23 cellular contexts compared by ENCODE assay signal in genomic region chr3:119530418-119530817, GRCh38. TPM values are rescaled to one million over a fixed set of nuclear protein-coding genes. Genes with fewer than 3 reads are reported as not detected.
A peak's percentile ranks its signal among the peaks of the same experiment; 100 is the strongest.
DNase-seq lines count a peak whose midpoint lies in the region; ATAC-seq and TF ChIP-seq lines count a peak whose summit lies in the region.
"Had no signal": no experiment of that assay in that cellular context is flagged by ENCODE, and none has a peak within 500 bp of the region (broad histone marks: within the 10 kb centered on the region; RNA-seq: fewer than 3 reads in every experiment).

No MANE protein-coding gene starts in this region.

- H3K79me2 ChIP-seq in GM23248 (ENCODE audit: insufficient read depth) (no peaks in the 10 kb centered on the region), fibroblast of lung (ENCODE audit: control insufficient read depth, insufficient read depth, low read length) (no peaks in the 10 kb centered on the region), osteoblast (ENCODE audit: insufficient read depth, low read length) (no peaks in the 10 kb centered on the region), H9 (ENCODE audit: insufficient read depth, low read length) (no peaks in the 10 kb centered on the region)

- H3K36me3 ChIP-seq in GM23248 (ENCODE audit: low read depth) (no peaks in the 10 kb centered on the region), fibroblast of lung (ENCODE audit: control insufficient read depth, insufficient read depth, low read length) (no peaks in the 10 kb centered on the region), osteoblast (ENCODE audit: insufficient read depth, low read length) (peaks cover under 1% of the 10 kb centered on the region)
- H3K36me3 ChIP-seq: BE2C had no signal

- H2AK5ac ChIP-seq in H9 (ENCODE audit: insufficient read length, low read length): no peak overlapping the region

- no peak overlapping the region for H4K5ac ChIP-seq in H9 (ENCODE audit: insufficient read length, low read depth, low read length)

- H4K8ac ChIP-seq in H9 (replicated peaks; ENCODE audit: insufficient read length, low read depth, low read length): no peak overlapping the region

- peaks cover 11% of the 10 kb centered on the region for H3K4me1 ChIP-seq in GM23248 (ENCODE audit: insufficient read depth)
- peaks cover 4% of the 10 kb centered on the region for H3K4me1 ChIP-seq in fibroblast of lung (ENCODE audit: control insufficient read depth, extremely low read depth, insufficient read depth, low read length)
- peaks cover 11% of the 10 kb centered on the region for H3K4me1 ChIP-seq in osteoblast (ENCODE audit: insufficient read depth, low read length)
- no peaks in the 10 kb centered on the region for H3K4me1 ChIP-seq in H9 (ENCODE audit: insufficient read depth, low read length)

- H3T11ph ChIP-seq in H9 (ENCODE audit: low read length): no peak overlapping the region

- H4K20me1 ChIP-seq in GM23248 (ENCODE audit: insufficient read depth) (no peaks in the 10 kb centered on the region), fibroblast of lung (ENCODE audit: control insufficient read depth, extremely low read depth, insufficient read depth, low read length) (no peaks in the 10 kb centered on the region), osteoblast (ENCODE audit: insufficient read depth, low read length) (no peaks in the 10 kb centered on the region), H9 (ENCODE audit: control insufficient read depth, insufficient read depth, insufficient read length) (no peaks in the 10 kb centered on the region)

- peaks cover 0 to 2% (median 0%) of the 10 kb centered on the region in 3 experiments; a peak in 3 of 7 replicates for H3K36me3 Mint-ChIP-seq in H9 (ENCODE audit: insufficient read depth in 1 of 3, low read depth in 3 of 3)

- no peak overlapping the region for H3K56ac ChIP-seq in H9 (ENCODE audit: insufficient read length, low read depth, low read length)

- H3K4ac ChIP-seq in H9 (ENCODE audit: low read depth, low read length): no peak overlapping the region

- H3K4me2 ChIP-seq in GM23248 (ENCODE audit: unreplicated experiment): peak overlapping the region; percentile 3
- peak overlapping the region; percentile 20 for H3K4me2 ChIP-seq in fibroblast of lung (ENCODE audit: extremely low read depth, insufficient read depth, low read length)
- H3K4me2 ChIP-seq in osteoblast (ENCODE audit: insufficient read depth, low read length): peak overlapping the region; percentile 55
- H3K4me2 ChIP-seq in H9 (ENCODE audit: insufficient read depth, insufficient read length, low read length): no peak overlapping the region

- no peak overlapping the region for H3K18ac ChIP-seq in H9 (ENCODE audit: insufficient read length, low read depth, low read length)

- no peak for DNase-seq in GM23248
- DNase-seq in LHCN-M2 (ENCODE audit: low read depth): peak; percentile 10
- no peak for DNase-seq in fibroblast of lung (ENCODE audit: low read depth in 2 of 2)
- peak; percentile 1 for DNase-seq in osteoblast (ENCODE audit: insufficient read length, low spot score, missing footprints)
- no peak for DNase-seq in H9
- no peak for DNase-seq in GM03348 (ENCODE audit: low spot score)
- DNase-seq: BE2C, DMS53, GF-D8, KG1, NCI-H1092 treated with DMSO at 0.1 percent for 48 hours, NCI-H1436 treated with DMSO at 0.1 percent for 48 hours, NCI-H2029 treated with DMSO at 0.1 percent for 48 hours, NCI-H2171, NCI-H524 treated with DMSO at 0.1 percent for 48 hours, NCI-H82, Right ventricle myocardium superior had no signal

- no peaks in the 10 kb centered on the region for H3K79me1 ChIP-seq in H9 (ENCODE audit: insufficient read depth, low read depth, low read length, poor library complexity, severe bottlenecking)

- no peak overlapping the region for H2BK120ac ChIP-seq in H9 (ENCODE audit: low read depth, low read length, poor library complexity, severe bottlenecking)

- H2BK20ac ChIP-seq in H9 (ENCODE audit: low read depth, low read length, poor library complexity, severe bottlenecking): no peak overlapping the region

- H3K14ac ChIP-seq in H9 (ENCODE audit: insufficient read depth, low read length): no peak overlapping the region

- H3K9me3 ChIP-seq in GM23248 (ENCODE audit: low read depth) (no peaks in the 10 kb centered on the region), fibroblast of lung (ENCODE audit: control insufficient read depth, insufficient read depth, low read depth, low read length) (no peaks in the 10 kb centered on the region), osteoblast (ENCODE audit: low read depth, low read length) (no peaks in the 10 kb centered on the region), H9 (ENCODE audit: control insufficient read depth, low read depth, low read length) (no peaks in the 10 kb centered on the region)
- H3K9me3 ChIP-seq: BE2C had no signal

- H3K27ac Mint-ChIP-seq in H9: no peak overlapping the region; a peak in 1 of 7 replicates

- H4K91ac ChIP-seq in H9 (ENCODE audit: insufficient read length, low read depth, low read length): no peak overlapping the region

- H3K4me1 Mint-ChIP-seq in H9: peaks cover 2 to 6% of the 10 kb centered on the region in 2 experiments

- H3K9me3 Mint-ChIP-seq in H9: no peaks in the 10 kb centered on the region

- H3K27me3 ChIP-seq in GM23248 (replicated peaks; ENCODE audit: insufficient read depth) (no peaks in the 10 kb centered on the region), fibroblast of lung (ENCODE audit: control insufficient read depth, insufficient read depth, low read length) (no peaks in the 10 kb centered on the region), osteoblast (ENCODE audit: insufficient read depth, low read length) (no peaks in the 10 kb centered on the region), H9 (ENCODE audit: insufficient read depth, low read length) (no peaks in the 10 kb centered on the region)
- H3K27me3 ChIP-seq: BE2C had no signal

- no peaks in the 10 kb centered on the region for H3K23me2 ChIP-seq in H9 (ENCODE audit: insufficient read length, low read depth, low read length, poor library complexity, severe bottlenecking)

- H3K4me3 Mint-ChIP-seq in H9: no peak overlapping the region

- no peak overlapping the region for H2BK15ac ChIP-seq in H9 (ENCODE audit: low read depth, low read length)

- 16 to 17% methylated on average over 3 of the region's 3 CpGs for WGBS in GM23248 (ENCODE audit: low coverage in 1 of 2, low lambda C conversion rate in 2 of 2, missing lambda C conversion rate in 2 of 2), 2 experiments
- no CpG with 5 or more reads among the region's 3 CpGs for WGBS in H9 (ENCODE audit: extremely low coverage, insufficient read length, low lambda C conversion rate)

- no peak overlapping the region for H3K23ac ChIP-seq in H9 (ENCODE audit: insufficient read length, low read depth, low read length)

- H3K27ac ChIP-seq in GM23248 (no peak overlapping the region), fibroblast of lung (ENCODE audit: insufficient read depth, low read length) (no peak overlapping the region), osteoblast (ENCODE audit: low read depth, low read length) (peak overlapping the region; percentile 24), H9 (ENCODE audit: insufficient read length, low read depth, low read length) (no peak overlapping the region)

- H3K9me2 ChIP-seq in GM23248 (ENCODE audit: insufficient read depth): no peaks in the 10 kb centered on the region

- no peak overlapping the region for H2AFZ ChIP-seq in GM23248
- peak overlapping the region; percentile 10 for H2AFZ ChIP-seq in fibroblast of lung (ENCODE audit: low read length)
- H2AFZ ChIP-seq in osteoblast (ENCODE audit: low read length): peak overlapping the region; percentile 29
- no peak overlapping the region for H2AFZ ChIP-seq in H9 (ENCODE audit: low read length)

- H2BK5ac ChIP-seq in H9 (ENCODE audit: insufficient read length, low read length): no peak overlapping the region

- H3K4me3 ChIP-seq in GM23248 (no peak overlapping the region), fibroblast of lung (replicated peaks in 1 of 4; ENCODE audit: control extremely low read depth in 1 of 4, insufficient read depth in 1 of 4, low read depth in 3 of 4, low read length in 4 of 4) (no peak overlapping the region), osteoblast (ENCODE audit: insufficient read depth, low read length) (no peak overlapping the region)

- ATAC-seq in GM18870 (IDR thresholded peaks at IDR 0.05; ENCODE audit: unreplicated experiment): no peak
- no peak for ATAC-seq in HG02623 (IDR thresholded peaks at IDR 0.05; ENCODE audit: unreplicated experiment)
- ATAC-seq: HepG2 had no signal

- no peak overlapping the region for H2BK12ac ChIP-seq in H9 (ENCODE audit: insufficient read length, low read depth, low read length)

- in situ Hi-C loops in GM23248 (cut with MboI): loop anchor here (25.0 kb wide), 1 partner anchor 657 kb away; no protein-coding TSS in a partner anchor

- TF ChIP-seq CTCF in fibroblast of lung (conservative IDR thresholded peaks at IDR 0.05 in 1 of 2, IDR thresholded peaks at IDR 0.05 in 1 of 2; ENCODE audit: low read depth in 1 of 2, low read length in 2 of 2): no peak
- no peak for TF ChIP-seq CTCF in osteoblast (IDR thresholded peaks at IDR 0.05; ENCODE audit: extremely low read depth, low read depth, low read length)
- no peak for TF ChIP-seq CTCF in H9 (conservative IDR thresholded peaks at IDR 0.05)

- no peak overlapping the region for H3K9ac ChIP-seq in GM23248
- H3K9ac ChIP-seq in fibroblast of lung (ENCODE audit: insufficient read depth, low read length): no peak overlapping the region
- no peak overlapping the region for H3K9ac ChIP-seq in H9 (ENCODE audit: extremely low read depth, insufficient read length, low read length)

- peaks cover 4% of the 10 kb centered on the region for H3F3A ChIP-seq in GM23248 (ENCODE audit: insufficient read depth)

- H3K27me3 Mint-ChIP-seq in H9 (ENCODE audit: low read depth): no peaks in the 10 kb centered on the region

RNA-seq across cellular contexts. Expression of gene CD80, which starts 29.0 kb away (rescaled TPM):
- total RNA-seq in GM23248 (2014; rRNA removed; shearing (Covaris generic)): not detected in 2 replicates
- polyA plus RNA-seq in GM23248 (2016; fragmentation: Nextera tagmentation; extraction: Ambion mirVana): 0.08 TPM in 1 of 2 replicates, not detected in the other
- not detected in 2 replicates for total RNA-seq in LHCN-M2 (2014; rRNA removed)
- not detected for polyA plus RNA-seq in LHCN-M2 (2012)
- total RNA-seq in fibroblast of lung: under 0.01 TPM in 2 replicates
- polyA plus RNA-seq in fibroblast of lung: 0.06 TPM in 1 of 2 replicates, not detected in the other
- polyA plus RNA-seq in fibroblast of lung (2012): not detected in 2 replicates
- polyA minus RNA-seq in fibroblast of lung (ENCODE audit: low replicate concordance): not detected in 2 replicates
- total RNA-seq in osteoblast: 2.5 and 3.2 TPM in 2 replicates
- not detected in 2 replicates for total RNA-seq in H9 (2021)
- total RNA-seq: A673, HepG2, Right ventricle myocardium superior, RPMI7951, SK-MEL-5 had no signal
- polyA plus RNA-seq: HepG2 had no signal

RNA-seq across cellular contexts. Expression of gene TIMMDC1, which starts 32.1 kb away (rescaled TPM):
- 45.3 and 54.3 TPM in 2 replicates for total RNA-seq in GM23248 (2014; rRNA removed; shearing (Covaris generic))
- polyA plus RNA-seq in GM23248 (2016; fragmentation: Nextera tagmentation; extraction: Ambion mirVana) (160 and 163 TPM in 2 replicates), fibroblast of lung (60.1 and 60.2 TPM in 2 replicates)
- total RNA-seq in LHCN-M2 (2014; rRNA removed) (61.1 and 63.0 TPM in 2 replicates), fibroblast of lung (52.6 and 59.5 TPM in 2 replicates), osteoblast (59.4 and 60.1 TPM in 2 replicates), H9 (2021) (104 and 109 TPM in 2 replicates)
- 77.7 TPM for polyA plus RNA-seq in LHCN-M2 (2012)
- polyA plus RNA-seq in fibroblast of lung (2012): 72.1 and 85.3 TPM in 2 replicates
- polyA minus RNA-seq in fibroblast of lung (ENCODE audit: low replicate concordance): 51.1 and 60.1 TPM in 2 replicates

RNA-seq across cellular contexts. Expression of gene ADPRH, which starts 48.9 kb away (rescaled TPM):
- 2.1 and 6.6 TPM in 2 replicates for total RNA-seq in GM23248 (2014; rRNA removed; shearing (Covaris generic))
- 1.7 and 2.3 TPM in 2 replicates for polyA plus RNA-seq in GM23248 (2016; fragmentation: Nextera tagmentation; extraction: Ambion mirVana)
- total RNA-seq in LHCN-M2 (2014; rRNA removed): 13.3 and 14.7 TPM in 2 replicates
- polyA plus RNA-seq in LHCN-M2 (2012): 10.7 TPM
- total RNA-seq in fibroblast of lung: 3.1 and 7.4 TPM in 2 replicates
- polyA plus RNA-seq in fibroblast of lung: 1.1 and 3.0 TPM in 2 replicates
- 1.1 and 3.1 TPM in 2 replicates for polyA plus RNA-seq in fibroblast of lung (2012)
- polyA minus RNA-seq in fibroblast of lung (ENCODE audit: low replicate concordance): 4.0 TPM in 1 of 2 replicates, not detected in the other
- total RNA-seq in osteoblast: 7.2 and 8.3 TPM in 2 replicates
- total RNA-seq in H9 (2021): 3.1 and 3.6 TPM in 2 replicates

Comparison
In these comparisons a context has a peak if more than half of its experiments do, and no peak if none do; other contexts are left out.
1. DNase-seq: peak in LHCN-M2 (single experiment) and osteoblast (single experiment); none in GM23248 (single experiment), fibroblast of lung (0 of 2), H9 (single experiment) and GM03348 (single experiment).
2. H2AFZ ChIP-seq: peak in fibroblast of lung (single experiment) and osteoblast (single experiment); none in GM23248 (single experiment) and H9 (single experiment).